In genomic region chr12:132771126-132771838, GRCh38 we compare ENCODE assay signal across 8 cellular contexts. TPM values are rescaled to one million over a fixed set of nuclear protein-coding genes. Genes with fewer than 3 reads are reported as not detected.
DNase-seq lines count a peak whose midpoint lies in the region; ATAC-seq and TF ChIP-seq lines count a peak whose summit lies in the region.

No MANE protein-coding gene starts in this region.

- no peak for TF ChIP-seq POLR2A in sigmoid colon (IDR thresholded peaks at IDR 0.05)

- no peaks in the 10 kb centered on the region for H3K9me3 ChIP-seq in mesenchymal stem cell (ENCODE audit: control insufficient read depth, low read length)
- no peaks in the 10 kb centered on the region for H3K9me3 ChIP-seq in tibial artery
- H3K9me3 ChIP-seq in sigmoid colon = no peaks in the 10 kb centered on the region
- no peaks in the 10 kb centered on the region for H3K9me3 ChIP-seq in hepatocyte (ENCODE audit: low read depth)

- no peaks in the 10 kb centered on the region for H3K79me2 ChIP-seq in hepatocyte

- intact Hi-C loops in tibial artery (cut with DNase I; ENCODE audit: low total_unique reads) = loop anchor here (10.0 kb wide), 1 partner anchor 54 kb away; the partner anchor contains the start of gene GOLGA3
- intact Hi-C loops in sigmoid colon (cut with DNase I) = no loop called here

- no peak overlapping the region for H3K9ac ChIP-seq in mesenchymal stem cell (ENCODE audit: low read length)

- H3K4me3 ChIP-seq in GM12875 (ENCODE audit: low read depth, low read length) (peak overlapping the region; percentile 1), mesenchymal stem cell (ENCODE audit: insufficient read depth in 1 of 2, low read depth in 1 of 2, low read length in 2 of 2) (no peak overlapping the region), tibial artery (no peak overlapping the region), sigmoid colon (no peak overlapping the region), hepatocyte (no peak overlapping the region)

- no peak overlapping the region for H2BK5ac ChIP-seq in mesenchymal stem cell (ENCODE audit: low read depth, low read length, poor library complexity, severe bottlenecking)

- H4K8ac ChIP-seq in mesenchymal stem cell (ENCODE audit: low read length) = no peak overlapping the region

- peaks cover 71 to 78% of the 10 kb centered on the region in 2 experiments for H3K36me3 ChIP-seq in mesenchymal stem cell (ENCODE audit: control insufficient read depth in 1 of 2, insufficient read depth in 2 of 2, low read depth in 1 of 2, low read length in 2 of 2)
- peaks cover 50 to 67% (median 63%) of the 10 kb centered on the region in 3 donors for H3K36me3 ChIP-seq in tibial artery
- H3K36me3 ChIP-seq in sigmoid colon = peaks cover 23 to 70% (median 38%) of the 10 kb centered on the region in 4 donors
- H3K36me3 ChIP-seq in hepatocyte (replicated peaks; ENCODE audit: insufficient read depth, low read depth) = no peaks in the 10 kb centered on the region

- no peak overlapping the region for H3K23ac ChIP-seq in mesenchymal stem cell (ENCODE audit: low read length in 2 of 2)

- TF ChIP-seq CTCF in GM12875 (IDR thresholded peaks at IDR 0.05; ENCODE audit: borderline replicate concordance, insufficient read depth, low read depth, low read length) (no peak), tibial artery (IDR thresholded peaks at IDR 0.05) (no peak), sigmoid colon (IDR thresholded peaks at IDR 0.05) (no peak), hepatocyte (IDR thresholded peaks at IDR 0.05; ENCODE audit: poor library complexity) (no peak)

- peak; percentile 55 for DNase-seq in activated CD4-positive, alpha-beta T cell treated with anti-CD3 and anti-CD28 coated beads, Interleukin-2, amount 50 U/mL, for 1 hour
- DNase-seq in mesenchymal stem cell = no peak
- DNase-seq in tibial artery = no peak
- DNase-seq in sigmoid colon = no peak
- no peak for DNase-seq in hepatocyte (ENCODE audit: low spot score)
- DNase-seq in NCI-H774 (lab: John Stamatoyannopoulos, UW) = no peak

- no peak overlapping the region for H3K4ac ChIP-seq in mesenchymal stem cell (ENCODE audit: low read depth in 1 of 2, low read length in 2 of 2)

- H2AK5ac ChIP-seq in mesenchymal stem cell (ENCODE audit: low read length, severe bottlenecking) = no peak overlapping the region

- H3K18ac ChIP-seq in mesenchymal stem cell (ENCODE audit: low read depth in 1 of 2, low read length in 2 of 2) = no peak overlapping the region

- no peak overlapping the region for H4K91ac ChIP-seq in mesenchymal stem cell (ENCODE audit: low read length)

- H2BK15ac ChIP-seq in mesenchymal stem cell (ENCODE audit: low read depth, poor library complexity, severe bottlenecking) = no peak overlapping the region

- WGBS in mesenchymal stem cell = 98% methylated on average over 13 of the region's 15 CpGs
- 62 to 89% methylated on average over 15 of the region's 15 CpGs for WGBS in sigmoid colon, 2 donors
- WGBS in hepatocyte (ENCODE audit: low lambda C conversion rate, missing lambda C conversion rate) = 95% methylated on average over 15 of the region's 15 CpGs

- no peak overlapping the region for H3K4me2 ChIP-seq in mesenchymal stem cell (ENCODE audit: low read length, poor library complexity, severe bottlenecking)
- no peak overlapping the region for H3K4me2 ChIP-seq in hepatocyte

- no peaks in the 10 kb centered on the region for H3K9me2 ChIP-seq in hepatocyte (replicated peaks; ENCODE audit: insufficient read depth)

- H3K79me1 ChIP-seq in mesenchymal stem cell (replicated peaks; ENCODE audit: low read length, poor library complexity, severe bottlenecking) = peaks cover 21% of the 10 kb centered on the region

- no peak overlapping the region for H3K14ac ChIP-seq in mesenchymal stem cell (ENCODE audit: low read length in 2 of 2)

- H2AFZ ChIP-seq in mesenchymal stem cell (ENCODE audit: low read depth, low read length) = no peak overlapping the region
- H2AFZ ChIP-seq in hepatocyte = no peak overlapping the region

- TF ChIP-seq EP300 in sigmoid colon (IDR thresholded peaks at IDR 0.05) = no peak

- no peaks in the 10 kb centered on the region for H4K20me1 ChIP-seq in hepatocyte (ENCODE audit: insufficient read depth, poor library complexity, severe bottlenecking)

- ATAC-seq in HG02678 (IDR thresholded peaks at IDR 0.05; ENCODE audit: unreplicated experiment) = peak; percentile 59

- H2BK120ac ChIP-seq in mesenchymal stem cell (ENCODE audit: low read depth, low read length) = no peak overlapping the region

- H3K27ac ChIP-seq in mesenchymal stem cell (ENCODE audit: low read length, poor library complexity, severe bottlenecking) (peak overlapping the region; percentile 7), tibial artery (no peak overlapping the region), sigmoid colon (peak overlapping the region in 1 of 4 donors; percentile 40), hepatocyte (no peak overlapping the region)

- H3K27me3 ChIP-seq in mesenchymal stem cell (ENCODE audit: control insufficient read depth in 1 of 2, insufficient read depth in 1 of 2, low read length in 2 of 2) (no peaks in the 10 kb centered on the region), tibial artery (no peaks in the 10 kb centered on the region), sigmoid colon (no peaks in the 10 kb centered on the region), hepatocyte (no peaks in the 10 kb centered on the region)

- H3K4me1 ChIP-seq in mesenchymal stem cell (ENCODE audit: control insufficient read depth, insufficient read depth, low read depth, low read length) (peaks cover 11% of the 10 kb centered on the region), tibial artery (no peaks in the 10 kb centered on the region), sigmoid colon (peaks cover 0 to 14% (median 10%) of the 10 kb centered on the region in 4 donors), hepatocyte (ENCODE audit: insufficient read depth) (no peaks in the 10 kb centered on the region)

- no peak overlapping the region for H2BK12ac ChIP-seq in mesenchymal stem cell (ENCODE audit: low read length in 2 of 2)

RNA-seq across cellular contexts. Expression of gene ANKLE2, which starts 9.7 kb away (rescaled TPM):
- 32.8 TPM for polyA plus RNA-seq in mesenchymal stem cell (2013, experiment 1 of 2)
- polyA plus RNA-seq in mesenchymal stem cell (2013, experiment 2 of 2) = 33.6 TPM
- total RNA-seq in sigmoid colon (10 to 100 TPM; 32.9 to 58.4 (median 38.3) TPM), hepatocyte (54.4 and 70.3 TPM in 2 replicates)
- polyA plus RNA-seq in sigmoid colon (10 to 100 TPM in 1 of 3 donors, 1 to 10 TPM in 2; 7.2 to 35.9 (median 8.4) TPM), hepatocyte (45.3 and 52.5 TPM in 2 replicates)

RNA-seq across cellular contexts. Expression of gene GOLGA3, which starts 57.4 kb away (rescaled TPM):
- 23.3 TPM for polyA plus RNA-seq in mesenchymal stem cell (2013, experiment 1 of 2)
- polyA plus RNA-seq in mesenchymal stem cell (2013, experiment 2 of 2) = 20.0 TPM
- total RNA-seq in sigmoid colon (10 to 100 TPM; 45.7 to 78.4 (median 56.2) TPM), hepatocyte (67.6 and 75.1 TPM in 2 replicates)
- polyA plus RNA-seq in sigmoid colon (10 to 100 TPM in 2 of 3 donors, 1 to 10 TPM in 1; 9.6 to 38.0 (median 17.6) TPM), hepatocyte (26.2 and 34.1 TPM in 2 replicates)
